Comparison of ENCODE assay signal across 8 cellular contexts in the genomic region with DNA sequence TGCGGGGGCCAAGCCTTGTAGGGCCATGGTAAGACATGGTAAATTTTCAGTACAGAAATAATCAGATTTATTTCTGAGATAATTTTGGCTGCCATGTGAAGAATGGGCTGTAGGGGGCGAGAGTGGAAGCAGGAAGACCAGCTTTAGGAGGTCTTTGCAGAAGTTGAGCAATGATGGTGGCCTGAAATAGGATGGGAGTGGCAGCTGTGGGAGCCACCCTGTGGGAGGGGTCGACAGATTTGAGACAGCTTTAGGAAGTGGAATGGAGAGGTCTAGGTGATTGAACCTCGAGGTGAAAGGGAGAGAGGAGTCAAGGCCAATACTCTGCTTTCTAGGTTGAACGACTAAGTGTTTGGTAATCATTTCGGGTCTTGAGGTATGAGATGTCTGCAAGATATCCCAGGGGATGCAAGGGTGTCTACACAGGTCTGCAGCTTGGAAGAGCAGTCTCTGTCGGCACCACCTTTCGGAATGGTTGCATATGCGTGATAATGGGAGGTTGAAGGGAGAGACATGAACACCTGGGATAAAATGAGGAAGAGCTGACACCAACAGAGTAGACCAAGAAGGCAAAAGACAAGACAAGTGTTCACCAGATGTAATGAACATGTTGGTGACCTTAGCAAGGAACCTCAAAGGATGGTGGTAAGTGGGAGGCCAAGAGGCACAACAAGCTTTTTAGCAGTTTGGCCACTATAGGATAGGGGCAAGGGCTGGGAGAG. TPM values are rescaled to one million over a fixed set of nuclear protein-coding genes. Genes with fewer than 3 reads are reported as not detected.
DNase-seq lines count a peak whose midpoint lies in the region; ATAC-seq and TF ChIP-seq lines count a peak whose summit lies in the region.

No MANE protein-coding gene starts in this region.

- H3K9me3 ChIP-seq in RWPE2 (ENCODE audit: severe bottlenecking) (no peaks in the 10 kb centered on the region), adrenal gland (replicated peaks in 1 of 3) (no peaks in the 10 kb centered on the region), tibial artery (no peaks in the 10 kb centered on the region), prostate gland (no peaks in the 10 kb centered on the region)

- H3K36me3 ChIP-seq in RWPE2 (ENCODE audit: low read depth): peaks cover 17% of the 10 kb centered on the region
- peaks cover 0 to 26% of the 10 kb centered on the region in 2 donors for H3K36me3 ChIP-seq in adrenal gland (replicated peaks in 1 of 2)
- peaks cover 1% of the 10 kb centered on the region for H3K36me3 ChIP-seq in kidney epithelial cell (ENCODE audit: control insufficient read depth, insufficient read depth, low read length)
- peaks cover 20 to 25% (median 23%) of the 10 kb centered on the region in 3 donors for H3K36me3 ChIP-seq in tibial artery
- H3K36me3 ChIP-seq in prostate gland: no peaks in the 10 kb centered on the region

- TF ChIP-seq POLR2A in adrenal gland (IDR thresholded peaks at IDR 0.05) (no peak), prostate gland (IDR thresholded peaks at IDR 0.05) (no peak)

- H3K4me3 ChIP-seq in RWPE2 (ENCODE audit: severe bottlenecking): no peak overlapping the region
- H3K4me3 ChIP-seq in adrenal gland: no peak overlapping the region
- no peak overlapping the region for H3K4me3 ChIP-seq in kidney epithelial cell (ENCODE audit: low read depth, low read length)
- H3K4me3 ChIP-seq in tibial artery: no peak overlapping the region
- H3K4me3 ChIP-seq in prostate gland: no peak overlapping the region

- H3K4me1 ChIP-seq in RWPE2 (ENCODE audit: insufficient read depth, poor library complexity, severe bottlenecking) (peaks cover 30% of the 10 kb centered on the region), adrenal gland (replicated peaks in 1 of 2) (peaks cover 11 to 20% of the 10 kb centered on the region in 2 donors), tibial artery (peaks cover 0 to 4% (median 2%) of the 10 kb centered on the region in 4 donors), prostate gland (replicated peaks) (no peaks in the 10 kb centered on the region)

- TF ChIP-seq CTCF in RWPE2 (IDR thresholded peaks at IDR 0.05; ENCODE audit: poor library complexity, severe bottlenecking): peak; percentile 57
- peak; percentile 31 to 64 (median 57) for TF ChIP-seq CTCF in adrenal gland (IDR thresholded peaks at IDR 0.05)
- TF ChIP-seq CTCF in kidney epithelial cell (IDR thresholded peaks at IDR 0.05; ENCODE audit: insufficient read depth, low read length, poor library complexity, severe bottlenecking): peak; percentile 81
- TF ChIP-seq CTCF in tibial artery (IDR thresholded peaks at IDR 0.05): peak; percentile 40 to 57
- peak in 2 of 4 experiments; percentile 40 to 41 for TF ChIP-seq CTCF in prostate gland (IDR thresholded peaks at IDR 0.05)

- peak; percentile 2 for DNase-seq in DMS153 treated with DMSO at 0.1 percent for 48 hours (lab: John Stamatoyannopoulos, UW; ENCODE audit: unreplicated experiment)
- DNase-seq in HT-29 (ENCODE audit: low spot score): peak; percentile 58
- no peak for DNase-seq in RWPE2 (ENCODE audit: low spot score)
- DNase-seq in adrenal gland: peak in 3 of 7 donors; percentile 31 to 73 (median 53)
- no peak for DNase-seq in kidney epithelial cell (ENCODE audit: low read depth)
- peak in 1 of 2 donors; percentile 39 for DNase-seq in tibial artery
- DNase-seq in hippocampal formation (lab: John Stamatoyannopoulos, UW): no peak
- DNase-seq in prostate gland (ENCODE audit: low spot score): no peak

- H3K27ac ChIP-seq in RWPE2 (ENCODE audit: poor library complexity, severe bottlenecking) (peak overlapping the region; percentile 47), adrenal gland (peak overlapping the region in 1 of 5 donors; percentile 17), tibial artery (no peak overlapping the region), prostate gland (no peak overlapping the region)

- intact Hi-C loops in adrenal gland (cut with DNase I): loop anchor here in 1 of 2 donors (10.0 kb wide), 1 partner anchor 321 kb away; no protein-coding TSS in a partner anchor
- intact Hi-C loops in tibial artery (cut with DNase I; ENCODE audit: low total_unique reads): loop anchor here (10.0 kb wide), 1 partner anchor 301 kb away; a partner anchor contains a TSS
- intact Hi-C loops in prostate gland (cut with DNase I): no loop called here

- no peak for ATAC-seq in RWPE2 (ENCODE audit: low read depth)

- WGBS in adrenal gland, 4 donors: 46 to 49% (median 48%) methylated on average over 9 of the region's 9 CpGs
- WGBS in prostate gland: 55% methylated on average over 9 of the region's 9 CpGs

- H3K27me3 ChIP-seq in RWPE2 (ENCODE audit: insufficient read depth, poor library complexity, severe bottlenecking): no peaks in the 10 kb centered on the region
- no peaks in the 10 kb centered on the region for H3K27me3 ChIP-seq in adrenal gland
- H3K27me3 ChIP-seq in kidney epithelial cell (ENCODE audit: control insufficient read depth, insufficient read depth, low read length): no peaks in the 10 kb centered on the region
- no peaks in the 10 kb centered on the region for H3K27me3 ChIP-seq in tibial artery
- no peaks in the 10 kb centered on the region for H3K27me3 ChIP-seq in prostate gland (replicated peaks; ENCODE audit: insufficient read depth)

RNA-seq across cellular contexts. Expression of a gene that starts 4.2 kb away (rescaled TPM):
- total RNA-seq in HT-29 (2014; rRNA removed; shearing (Covaris generic)): 70.5 and 82.7 TPM in 2 replicates
- total RNA-seq in adrenal gland (10 to 100 TPM; 21.3 to 61.4 (median 49.7) TPM), kidney epithelial cell (50.8 and 65.9 TPM in 2 replicates), prostate gland (10 to 100 TPM; 45.8 to 72.0 TPM)
- 10 to 100 TPM; 19.6 to 81.4 (median 47.1) TPM for polyA plus RNA-seq in adrenal gland

RNA-seq across cellular contexts. Expression of a gene that starts 15.6 kb away (rescaled TPM):
- total RNA-seq in HT-29 (2014; rRNA removed; shearing (Covaris generic)): 61.8 and 65.2 TPM in 2 replicates
- 10 to 100 TPM; 51.7 to 92.6 (median 66.6) TPM for total RNA-seq in adrenal gland
- 10 to 100 TPM; 37.1 to 80.6 (median 51.3) TPM for polyA plus RNA-seq in adrenal gland
- total RNA-seq in kidney epithelial cell: 35.7 and 41.7 TPM in 2 replicates
- total RNA-seq in prostate gland: 10 to 100 TPM; 73.4 to 77.2 TPM

RNA-seq across cellular contexts. Expression of a gene that starts 17.1 kb away (rescaled TPM):
- total RNA-seq in HT-29 (2014; rRNA removed; shearing (Covaris generic)): 41.9 and 45.4 TPM in 2 replicates
- 10 to 100 TPM; 21.8 to 48.6 (median 40.3) TPM for total RNA-seq in adrenal gland
- 10 to 100 TPM; 22.8 to 89.3 (median 79.1) TPM for polyA plus RNA-seq in adrenal gland
- total RNA-seq in kidney epithelial cell: 35.0 and 40.5 TPM in 2 replicates
- 10 to 100 TPM; 42.9 to 67.2 TPM for total RNA-seq in prostate gland

RNA-seq across cellular contexts. Expression of a gene that starts 33.4 kb away (rescaled TPM):
- 0.03 TPM in 1 of 2 replicates, not detected in the other for total RNA-seq in HT-29 (2014; rRNA removed; shearing (Covaris generic))
- total RNA-seq in adrenal gland (under 1 TPM in 6 of 8 donors, not detected in 2; 0.22 to 0.83 (median 0.45) TPM), kidney epithelial cell (not detected in 2 replicates), prostate gland (1 to 10 TPM; 3.2 to 4.4 TPM)
- polyA plus RNA-seq in adrenal gland: under 1 TPM; 0.13 to 0.48 (median 0.16) TPM

Comparison
In these comparisons a context has a peak if more than half of its experiments do, and no peak if none do; other contexts are left out.
1. DNase-seq: peak in DMS153 treated with DMSO at 0.1 percent for 48 hours (single experiment) and HT-29 (single experiment); none in RWPE2 (single experiment), kidney epithelial cell (single experiment), hippocampal formation (0 of 2) and prostate gland (single experiment).